ENCODE assay signal across 7 cellular contexts in the genomic region with DNA sequence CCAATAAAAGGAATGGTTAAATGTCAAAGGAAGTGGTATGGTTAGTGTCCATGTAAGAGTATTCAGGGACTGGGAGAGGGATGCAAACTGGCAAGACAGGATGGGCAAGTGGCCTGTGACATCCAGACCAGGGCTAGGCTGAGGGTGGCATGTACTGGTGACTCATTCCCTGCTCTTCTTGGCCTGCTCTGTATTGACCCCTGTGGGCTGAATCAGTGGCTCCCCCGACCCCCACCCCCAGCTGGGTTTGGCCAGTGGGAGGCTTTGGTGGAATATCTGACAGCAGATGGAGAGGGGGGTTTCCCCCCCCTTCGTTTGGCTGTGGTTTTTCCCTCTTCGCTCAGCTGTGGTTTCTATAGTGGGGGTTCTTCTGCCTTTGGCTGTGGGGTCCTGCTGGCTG.
"Had no signal": no experiment of that assay in that cellular context is flagged by ENCODE, and none has a peak within 500 bp of the region (broad histone marks: within the 10 kb centered on the region; RNA-seq: fewer than 3 reads in every experiment).

No MANE protein-coding gene starts in this region.

- DNase-seq: cerebellar nuclear complex had no signal

- H3K27ac Mint-ChIP-seq: activated CD8-positive, alpha-beta T cell treated with anti-CD3 and anti-CD28 coated beads, Interleukin-2, amount 10 ng/mL, durations not matched to agents 7 days and 5 days; effector memory CD8-positive, alpha-beta T cell; naive thymus-derived CD8-positive, alpha-beta T cell; stimulated activated naive CD8-positive, alpha-beta T cell treated with anti-CD3 and anti-CD28 coated beads, Interleukin-15, Interleukin-2, amounts not matched to agents 100 ng/mL and 50 ng/mL, for 24 hours; WTC11 had no signal

- H3K9me3 Mint-ChIP-seq: effector memory CD8-positive, alpha-beta T cell; naive thymus-derived CD8-positive, alpha-beta T cell; stimulated activated naive CD8-positive, alpha-beta T cell treated with anti-CD3 and anti-CD28 coated beads, Interleukin-15, Interleukin-2, amounts not matched to agents 100 ng/mL and 50 ng/mL, for 24 hours; WTC11 had no signal

- H3K4me3 Mint-ChIP-seq: activated CD8-positive, alpha-beta T cell treated with anti-CD3 and anti-CD28 coated beads, Interleukin-2, amount 10 ng/mL, durations not matched to agents 7 days and 5 days; effector memory CD8-positive, alpha-beta T cell; naive thymus-derived CD8-positive, alpha-beta T cell; stimulated activated naive CD8-positive, alpha-beta T cell treated with anti-CD3 and anti-CD28 coated beads, Interleukin-15, Interleukin-2, amounts not matched to agents 100 ng/mL and 50 ng/mL, for 24 hours; WTC11 had no signal

- H3K36me3 Mint-ChIP-seq: naive thymus-derived CD8-positive, alpha-beta T cell; WTC11 had no signal

- H3K4me1 Mint-ChIP-seq: naive thymus-derived CD8-positive, alpha-beta T cell had no signal

- ATAC-seq: gastroesophageal sphincter; naive thymus-derived CD8-positive, alpha-beta T cell had no signal
